18 cellular contexts compared by ENCODE assay signal in the genomic region with DNA sequence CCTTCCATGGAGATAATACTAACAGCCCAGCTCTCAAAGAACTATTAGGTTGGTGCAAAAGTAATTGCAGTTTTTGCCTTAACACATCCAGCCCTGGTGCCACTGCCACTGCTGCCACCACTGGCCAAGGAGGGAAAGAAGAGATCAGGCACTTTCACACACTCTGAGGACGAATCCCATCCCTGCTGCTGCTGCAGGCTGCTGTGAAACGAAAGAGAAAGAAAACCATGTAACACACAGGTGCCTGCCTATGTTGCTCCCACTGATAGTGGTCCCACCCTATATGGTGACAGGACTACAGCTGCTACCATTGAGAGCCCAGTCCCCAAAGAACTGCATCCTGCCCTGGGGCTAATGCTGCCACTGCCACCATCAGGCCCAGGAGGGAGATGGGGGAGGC. TPM values are rescaled to one million over a fixed set of nuclear protein-coding genes. Genes with fewer than 3 reads are reported as not detected.
DNase-seq lines count a peak whose midpoint lies in the region; ATAC-seq and FAIRE-seq lines count a peak whose summit lies in the region.
"Had no signal": no experiment of that assay in that cellular context is flagged by ENCODE, and none has a peak within 500 bp of the region (broad histone marks: within the 10 kb centered on the region; RNA-seq: fewer than 3 reads in every experiment).

No MANE protein-coding gene starts in this region.

- DNase-seq in stimulated activated CD4-positive, alpha-beta T cell treated with anti-CD3 and anti-CD28 coated beads, Interleukin-15, amount 100 ng/mL, for 24 hours, result peak; percentile 6
- DNase-seq in stimulated activated CD4-positive, alpha-beta T cell treated with anti-CD3 and anti-CD28 coated beads, Interleukin-4, amount 100 ng/mL, for 24 hours, result no peak
- DNase-seq in activated CD8-positive, alpha-beta T cell treated with anti-CD3 and anti-CD28 coated beads, Interleukin-2, amount 10 ng/mL, durations not matched to agents 7 days and 5 days, result peak; percentile 21
- DNase-seq in stimulated activated effector memory CD8-positive, alpha-beta T cell treated with anti-CD3 and anti-CD28 coated beads, Interleukin-12 subunit alpha, Interleukin-12 subunit beta, amount 100 ng/mL, for 72 hours (ENCODE audit: low spot score in 2 of 2), result no peak
- DNase-seq in superior temporal gyrus (ENCODE audit: extremely low spot score) (no peak), GM19239 (ENCODE audit: insufficient read length, low spot score) (no peak), Right ventricle myocardium inferior (ENCODE audit: missing footprints) (no peak)
- DNase-seq: activated CD4-positive, CD25-positive, alpha-beta regulatory T cell; activated gamma-delta T cell treated with Interleukin-2 at 50 U/mL for 16 hours; DMS153; NCI-H1092 treated with DMSO at 0.1 percent for 48 hours; NCI-H446; PC-3; stimulated activated CD4-positive, alpha-beta T cell treated with anti-CD3 and anti-CD28 coated beads, Interleukin-1b, Interleukin-23, amount 100 ng/mL, for 48 hours had no signal

- no peak overlapping the region for H3K4me3 Mint-ChIP-seq in activated CD8-positive, alpha-beta T cell treated with anti-CD3 and anti-CD28 coated beads, Interleukin-2, amount 10 ng/mL, durations not matched to agents 7 days and 5 days
- H3K4me3 Mint-ChIP-seq in stimulated activated effector memory CD8-positive, alpha-beta T cell treated with anti-CD3 and anti-CD28 coated beads, Interleukin-12 subunit alpha, Interleukin-12 subunit beta, amount 100 ng/mL, for 72 hours, result no peak overlapping the region

- no peak for FAIRE-seq in GM19239 (lab: Jason Lieb, UNC)
- FAIRE-seq: endothelial cell of umbilical vein, kidney, urothelium cell line had no signal

- H3K27me3 Mint-ChIP-seq in activated CD8-positive, alpha-beta T cell treated with anti-CD3 and anti-CD28 coated beads, Interleukin-2, amount 10 ng/mL, durations not matched to agents 7 days and 5 days (ENCODE audit: low read depth), result no peaks in the 10 kb centered on the region

- intact Hi-C loops in Right ventricle myocardium inferior (cut with DNase I), result no loop called here

- CTCF ChIA-PET in activated CD8-positive, alpha-beta T cell treated with anti-CD3 and anti-CD28 coated beads, Interleukin-2, amount 10 ng/mL, durations not matched to agents 7 days and 5 days (lab: Charles Lee), result no interaction called here

- POLR2A ChIA-PET in activated CD8-positive, alpha-beta T cell treated with anti-CD3 and anti-CD28 coated beads, Interleukin-2, amount 10 ng/mL, durations not matched to agents 7 days and 5 days (lab: Charles Lee), result no interaction called here

- peaks cover 8% of the 10 kb centered on the region for H3K36me3 Mint-ChIP-seq in activated CD8-positive, alpha-beta T cell treated with anti-CD3 and anti-CD28 coated beads, Interleukin-2, amount 10 ng/mL, durations not matched to agents 7 days and 5 days (ENCODE audit: low read depth)
- H3K36me3 Mint-ChIP-seq in stimulated activated effector memory CD8-positive, alpha-beta T cell treated with anti-CD3 and anti-CD28 coated beads, Interleukin-12 subunit alpha, Interleukin-12 subunit beta, amount 100 ng/mL, for 72 hours, result peaks cover 6% of the 10 kb centered on the region

- H3K27ac Mint-ChIP-seq in activated CD8-positive, alpha-beta T cell treated with anti-CD3 and anti-CD28 coated beads, Interleukin-2, amount 10 ng/mL, durations not matched to agents 7 days and 5 days, result peak overlapping the region; percentile 24
- no peak overlapping the region for H3K27ac Mint-ChIP-seq in stimulated activated effector memory CD8-positive, alpha-beta T cell treated with anti-CD3 and anti-CD28 coated beads, Interleukin-12 subunit alpha, Interleukin-12 subunit beta, amount 100 ng/mL, for 72 hours

- peaks cover 4% of the 10 kb centered on the region for H3K9me3 Mint-ChIP-seq in activated CD8-positive, alpha-beta T cell treated with anti-CD3 and anti-CD28 coated beads, Interleukin-2, amount 10 ng/mL, durations not matched to agents 7 days and 5 days (ENCODE audit: insufficient read depth)
- no peaks in the 10 kb centered on the region for H3K9me3 Mint-ChIP-seq in stimulated activated effector memory CD8-positive, alpha-beta T cell treated with anti-CD3 and anti-CD28 coated beads, Interleukin-12 subunit alpha, Interleukin-12 subunit beta, amount 100 ng/mL, for 72 hours

- H3K4me1 Mint-ChIP-seq in activated CD8-positive, alpha-beta T cell treated with anti-CD3 and anti-CD28 coated beads, Interleukin-2, amount 10 ng/mL, durations not matched to agents 7 days and 5 days (ENCODE audit: low read depth), result peaks cover 8% of the 10 kb centered on the region
- peaks cover 5% of the 10 kb centered on the region for H3K4me1 Mint-ChIP-seq in stimulated activated effector memory CD8-positive, alpha-beta T cell treated with anti-CD3 and anti-CD28 coated beads, Interleukin-12 subunit alpha, Interleukin-12 subunit beta, amount 100 ng/mL, for 72 hours

- ATAC-seq in HG02943 (IDR thresholded peaks at IDR 0.05; ENCODE audit: low read depth, unreplicated experiment), result peak; percentile 84
- ATAC-seq in activated CD8-positive, alpha-beta T cell treated with anti-CD3 and anti-CD28 coated beads, Interleukin-2, amount 10 ng/mL, durations not matched to agents 7 days and 5 days, result peak; percentile 65
- peak; percentile 24 for ATAC-seq in stimulated activated effector memory CD8-positive, alpha-beta T cell treated with anti-CD3 and anti-CD28 coated beads, Interleukin-12 subunit alpha, Interleukin-12 subunit beta, amount 100 ng/mL, for 72 hours
- no peak for ATAC-seq in Right ventricle myocardium inferior
- ATAC-seq: PC-3 had no signal

RNA-seq across cellular contexts. Expression of a gene that starts 34.7 kb away (rescaled TPM):
- under 1 TPM; 0.21 to 0.24 TPM for total RNA-seq in activated CD8-positive, alpha-beta T cell treated with anti-CD3 and anti-CD28 coated beads, Interleukin-2, amount 10 ng/mL, durations not matched to agents 7 days and 5 days
- 0.84 TPM for total RNA-seq in Right ventricle myocardium inferior
- total RNA-seq: PC-3 had no signal

RNA-seq across cellular contexts. Expression of a gene that starts 35.1 kb away (rescaled TPM):
- total RNA-seq in activated CD8-positive, alpha-beta T cell treated with anti-CD3 and anti-CD28 coated beads, Interleukin-2, amount 10 ng/mL, durations not matched to agents 7 days and 5 days, result 1 to 10 TPM; 9.2 TPM
- total RNA-seq in Right ventricle myocardium inferior, result 38.8 TPM
- total RNA-seq: PC-3 had no signal

Comparison
In these comparisons a context has a peak if more than half of its experiments do, and no peak if none do; other contexts are left out.
1. DNase-seq: peak in stimulated activated CD4-positive, alpha-beta T cell treated with anti-CD3 and anti-CD28 coated beads, Interleukin-15, amount 100 ng/mL, for 24 hours (single experiment) and activated CD8-positive, alpha-beta T cell treated with anti-CD3 and anti-CD28 coated beads, Interleukin-2, amount 10 ng/mL, durations not matched to agents 7 days and 5 days (single experiment); none in stimulated activated CD4-positive, alpha-beta T cell treated with anti-CD3 and anti-CD28 coated beads, Interleukin-4, amount 100 ng/mL, for 24 hours (single experiment), stimulated activated effector memory CD8-positive, alpha-beta T cell treated with anti-CD3 and anti-CD28 coated beads, Interleukin-12 subunit alpha, Interleukin-12 subunit beta, amount 100 ng/mL, for 72 hours (0 of 2), superior temporal gyrus (single experiment), GM19239 (single experiment) and Right ventricle myocardium inferior (single experiment).